ENCODE assay signal across 19 cellular contexts in the genomic region with DNA sequence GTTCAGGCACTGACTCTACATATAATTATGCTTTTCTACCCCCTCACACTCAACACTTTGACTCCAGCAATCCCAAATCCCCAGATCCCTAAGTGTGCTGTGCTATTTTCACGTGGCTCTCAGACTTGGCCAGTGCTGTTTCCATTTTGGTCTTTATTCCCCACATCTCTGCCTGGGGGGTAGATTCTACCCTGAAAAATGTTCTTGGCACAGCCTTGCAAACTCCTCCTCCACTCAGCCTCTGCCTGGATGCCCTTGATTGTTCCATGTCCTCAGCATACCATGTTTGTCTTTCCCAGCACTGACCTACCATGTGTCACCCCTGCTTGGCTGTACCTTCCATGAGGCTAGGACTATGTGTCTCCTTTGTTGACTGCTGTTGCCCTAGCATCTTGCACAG. TPM values are rescaled to one million over a fixed set of nuclear protein-coding genes. Genes with fewer than 3 reads are reported as not detected.
DNase-seq lines count a peak whose midpoint lies in the region; ATAC-seq and TF ChIP-seq lines count a peak whose summit lies in the region.
"Had no signal": no experiment of that assay in that cellular context is flagged by ENCODE, and none has a peak within 500 bp of the region (broad histone marks: within the 10 kb centered on the region; RNA-seq: fewer than 3 reads in every experiment).

No MANE protein-coding gene starts in this region.

- POLR2A ChIA-PET in MCF 10A (lab: Yijun Ruan, JAX), result interaction anchor here (1.0 kb wide), 1 partner anchor 44 kb away, joined by 4 read pairs; no protein-coding TSS in a partner anchor
- POLR2A ChIA-PET in HEK293T (lab: Yijun Ruan, JAX), result no interaction called here

- no peak overlapping the region for H3K4me3 Mint-ChIP-seq in MCF 10A (ENCODE audit: unreplicated experiment)
- H3K4me3 Mint-ChIP-seq: CD4-positive, alpha-beta T cell; GM23338; neural crest cell; T-helper 1 cell treated with Interleukin-12 subunit alpha and Interleukin-12 subunit beta and Interleukin-4 antibody, amounts not matched to agents 30 μg/mL and 1 μg/mL, for 36 hours had no signal

- peak; percentile 64 for TF ChIP-seq EP300 in ovary (IDR thresholded peaks at IDR 0.05)

- H3K4me3 ChIP-seq in mammary epithelial cell (replicated peaks in 1 of 3; ENCODE audit: insufficient read depth in 1 of 3, low read depth in 2 of 3, low read length in 3 of 3), result no peak overlapping the region
- no peak overlapping the region for H3K4me3 ChIP-seq in heart right ventricle
- no peak overlapping the region for H3K4me3 ChIP-seq in ovary
- no peak overlapping the region for H3K4me3 ChIP-seq in aorta (ENCODE audit: low read length in 2 of 2)
- H3K4me3 ChIP-seq: GM23338 had no signal

- DNase-seq in MCF 10A (ENCODE audit: unreplicated experiment) (no peak), mammary epithelial cell (no peak), heart right ventricle (peak in 1 of 2 donors; percentile 58), ovary (peak in 2 of 5 donors; percentile 37 to 49), aorta (peak in 1 of 2 donors; percentile 61), COLO668 (lab: John Stamatoyannopoulos, UW; ENCODE audit: unreplicated experiment) (no peak), HEK293T (ENCODE audit: extremely low spot score) (no peak)
- DNase-seq: activated CD4-positive, CD25-positive, alpha-beta regulatory T cell treated with anti-CD3 and anti-CD28 coated beads, Interleukin-2, amount 50 U/mL, for 72 hours; activated CD8-positive, alpha-beta memory T cell treated with anti-CD3 and anti-CD28 coated beads, Interleukin-2, amount 50 U/mL, for 48 hours; activated naive CD4-positive, alpha-beta T cell treated with anti-CD3 and anti-CD28 coated beads, Interleukin-2, amount 50 U/mL, for 16 hours; CD4-positive, alpha-beta T cell; MM.1S; NCI-H2029 treated with DMSO at 0.1 percent for 48 hours; NCI-H748 treated with DMSO at 0.1 percent for 48 hours; stimulated activated naive CD8-positive, alpha-beta T cell treated with anti-CD3 and anti-CD28 coated beads, Interleukin-15, Interleukin-2, amounts not matched to agents 100 U/mL and 50 U/mL, for 24 hours had no signal

- no peak overlapping the region for H3K27ac ChIP-seq in mammary epithelial cell (ENCODE audit: insufficient read depth, low read depth, low read length)
- H3K27ac ChIP-seq in heart right ventricle, result peak overlapping the region; percentile 36 to 85 (median 72)
- no peak overlapping the region for H3K27ac ChIP-seq in ovary
- H3K27ac ChIP-seq in aorta (ENCODE audit: low read depth in 1 of 2, low read length in 2 of 2), result peak overlapping the region; percentile 59 to 96

- no peaks in the 10 kb centered on the region for H3K27me3 ChIP-seq in mammary epithelial cell (ENCODE audit: insufficient read depth, low read length)
- no peaks in the 10 kb centered on the region for H3K27me3 ChIP-seq in heart right ventricle
- H3K27me3 ChIP-seq in ovary, result no peaks in the 10 kb centered on the region
- no peaks in the 10 kb centered on the region for H3K27me3 ChIP-seq in aorta (ENCODE audit: control insufficient read depth in 1 of 2, insufficient read depth in 2 of 2, low read length in 1 of 2)

- dilution Hi-C loops in mammary epithelial cell (cut with HindIII; ENCODE audit: low sequenced_read_pairs), result loop anchor here (5.0 to 10.0 kb wide), 2 partner anchors 56 to 116 kb away; no protein-coding TSS in a partner anchor

- WGBS in mammary epithelial cell (ENCODE audit: low coverage, missing lambda C conversion rate), result 0% methylated on average over 1 of the region's 1 CpG
- WGBS in heart right ventricle, 2 donors, result 0% methylated on average over 1 of the region's 1 CpG
- 0 to 11% (median 0%) methylated on average over 1 of the region's 1 CpG for whole genome bisulfite sequencing in ovary, 3 donors
- WGBS in aorta, 2 donors, result 0% methylated on average over 1 of the region's 1 CpG

- no peaks in the 10 kb centered on the region for H3K27me3 Mint-ChIP-seq in MCF 10A (ENCODE audit: insufficient read depth, unreplicated experiment)
- H3K27me3 Mint-ChIP-seq: CD4-positive, alpha-beta T cell had no signal

- no peaks in the 10 kb centered on the region for H3K9me3 Mint-ChIP-seq in MCF 10A (ENCODE audit: unreplicated experiment)
- H3K9me3 Mint-ChIP-seq: GM23338; T-helper 1 cell treated with Interleukin-12 subunit alpha and Interleukin-12 subunit beta and Interleukin-4 antibody, amounts not matched to agents 30 μg/mL and 1 μg/mL, for 36 hours had no signal

- peaks cover 6% of the 10 kb centered on the region for H3K36me3 Mint-ChIP-seq in MCF 10A (ENCODE audit: insufficient read depth, unreplicated experiment)

- in situ Hi-C loops in mammary epithelial cell (cut with MboI; ENCODE audit: low sequenced_read_pairs in 2 of 2), result no loop called here

- peaks cover 13% of the 10 kb centered on the region for H3K4me1 Mint-ChIP-seq in MCF 10A (ENCODE audit: insufficient read depth, unreplicated experiment)
- H3K4me1 Mint-ChIP-seq: GM23338, neural crest cell had no signal

- TF ChIP-seq POLR2A in ovary (IDR thresholded peaks at IDR 0.05), result no peak

- no peaks in the 10 kb centered on the region for H3K36me3 ChIP-seq in mammary epithelial cell (ENCODE audit: insufficient read depth, low read length)
- H3K36me3 ChIP-seq in heart right ventricle, result peaks cover 0 to 4% (median 0%) of the 10 kb centered on the region in 9 donors
- H3K36me3 ChIP-seq in ovary, result no peaks in the 10 kb centered on the region
- H3K36me3 ChIP-seq in aorta (ENCODE audit: control insufficient read depth in 1 of 2, insufficient read depth in 2 of 2, low read length in 1 of 2), result no peaks in the 10 kb centered on the region

- no peaks in the 10 kb centered on the region for H4K20me1 ChIP-seq in mammary epithelial cell (ENCODE audit: insufficient read depth, low read length)

- H2AFZ ChIP-seq in mammary epithelial cell (ENCODE audit: low read depth, low read length), result no peak overlapping the region
- H2AFZ ChIP-seq: GM23338 had no signal

- H3K4me1 ChIP-seq in mammary epithelial cell (ENCODE audit: insufficient read depth, low read length), result no peaks in the 10 kb centered on the region
- H3K4me1 ChIP-seq in heart right ventricle, result peaks cover 0 to 41% (median 21%) of the 10 kb centered on the region in 9 donors
- peaks cover 14% of the 10 kb centered on the region for H3K4me1 ChIP-seq in ovary (ENCODE audit: insufficient read depth)
- peaks cover 5 to 12% of the 10 kb centered on the region in 2 donors for H3K4me1 ChIP-seq in aorta (ENCODE audit: control insufficient read depth in 1 of 2, insufficient read depth in 2 of 2, low read length in 2 of 2)

- H3K79me2 ChIP-seq in mammary epithelial cell (ENCODE audit: insufficient read depth, low read length), result no peaks in the 10 kb centered on the region

- CTCF ChIA-PET in MCF 10A (lab: Yijun Ruan, JAX), result interaction anchor here (0.6 to 1.7 kb wide), 5 partner anchors 10 to 145 kb away, joined by 3 to 6 read pairs (median 4); no protein-coding TSS in a partner anchor
- CTCF ChIA-PET in mammary epithelial cell (lab: Charles Lee; ENCODE audit: low non-redundant PET), result no interaction called here
- CTCF ChIA-PET in HEK293T (lab: Yijun Ruan, JAX), result interaction anchor here (0.6 kb wide), 1 partner anchor 9 kb away, joined by 3 read pairs; no protein-coding TSS in a partner anchor

- BruUV-seq in MCF 10A (replicated peaks; lab: Mats Ljungman, UMichigan), result no TSS peak
- BruUV-seq in mammary epithelial cell (replicated peaks; lab: Mats Ljungman, UMichigan), result no TSS peak

- ATAC-seq in heart right ventricle, result peak; percentile 83 to 98 (median 93)
- ATAC-seq in aorta (ENCODE audit: low FRiP score), result peak; percentile 92
- no peak for ATAC-seq in HG03354 (IDR thresholded peaks at IDR 0.05; ENCODE audit: poor library complexity, severe bottlenecking, unreplicated experiment)
- ATAC-seq: GM23338; stimulated activated naive CD8-positive, alpha-beta T cell treated with anti-CD3 and anti-CD28 coated beads, Interleukin-15, Interleukin-2, amounts not matched to agents 100 U/mL and 50 U/mL, for 24 hours had no signal

- intact Hi-C loops in MCF 10A (cut with micrococcal nuclease), result no loop called here
- intact Hi-C loops in mammary epithelial cell (cut with micrococcal nuclease), result no loop called here
- intact Hi-C loops in heart right ventricle (cut with DNase I), result loop anchor here in 2 of 10 donors (5.0 to 10.0 kb wide), 2 partner anchors 54 to 56 kb away; no protein-coding TSS in a partner anchor
- intact Hi-C loops in ovary (cut with DNase I), result loop anchor here in 1 of 4 donors (10.0 kb wide), 1 partner anchor 56 kb away; no protein-coding TSS in a partner anchor
- intact Hi-C loops in aorta (cut with DNase I), result loop anchor here in 1 of 2 donors (5.0 kb wide), 1 partner anchor 54 kb away; no protein-coding TSS in a partner anchor

- H3K9ac ChIP-seq in mammary epithelial cell (ENCODE audit: insufficient read depth, low read length), result no peak overlapping the region

- TF ChIP-seq CTCF in MCF 10A (IDR thresholded peaks at IDR 0.05; ENCODE audit: unreplicated experiment) (no peak), mammary epithelial cell (conservative IDR thresholded peaks at IDR 0.05 in 1 of 2, IDR thresholded peaks at IDR 0.05 in 1 of 2; ENCODE audit: extremely low read depth in 1 of 2, insufficient read depth in 1 of 2, low read depth in 1 of 2, low read length in 2 of 2) (no peak), heart right ventricle (IDR thresholded peaks at IDR 0.05) (no peak), ovary (IDR thresholded peaks at IDR 0.05) (no peak)

- no peak overlapping the region for H3K4me2 ChIP-seq in mammary epithelial cell (ENCODE audit: insufficient read depth, low read depth, low read length)
- H3K4me2 ChIP-seq: GM23338 had no signal

- peak overlapping the region; percentile 9 for H3K27ac Mint-ChIP-seq in MCF 10A (ENCODE audit: low read depth, unreplicated experiment)
- H3K27ac Mint-ChIP-seq: CD4-positive, alpha-beta T cell; GM23338; T-helper 1 cell treated with Interleukin-12 subunit alpha and Interleukin-12 subunit beta and Interleukin-4 antibody, amounts not matched to agents 30 μg/mL and 1 μg/mL, for 36 hours had no signal

- no peaks in the 10 kb centered on the region for H3K9me3 ChIP-seq in mammary epithelial cell (replicated peaks; ENCODE audit: insufficient read depth, low read length)
- peaks cover 0 to 3% (median 0%) of the 10 kb centered on the region in 11 donors for H3K9me3 ChIP-seq in heart right ventricle
- H3K9me3 ChIP-seq in ovary, result no peaks in the 10 kb centered on the region
- no peaks in the 10 kb centered on the region for H3K9me3 ChIP-seq in aorta (ENCODE audit: control insufficient read depth, low read length)

TF ChIP-seq in HEK293T, 16 proteins besides CTCF, POLR2A, EP300 and RAD21 (continues in another document):
- TF ChIP-seq NFRKB (IDR thresholded peaks at IDR 0.05), result no peak
- no peak for TF ChIP-seq HDGF (IDR thresholded peaks at IDR 0.05; ENCODE audit: borderline replicate concordance)
- TF ChIP-seq CTBP1 (IDR thresholded peaks at IDR 0.05; ENCODE audit: borderline replicate concordance), result no peak
- TF ChIP-seq FOXK2 (IDR thresholded peaks at IDR 0.05), result no peak

RNA-seq across cellular contexts. Expression of gene FXN, which starts 43.0 kb away (rescaled TPM):
- 18.4 and 31.6 TPM in 2 replicates for total RNA-seq in MCF 10A (2022)
- total RNA-seq in mammary epithelial cell, result 10 to 100 TPM in 1 of 2 donors, 1 to 10 TPM in 1; 5.5 to 19.6 TPM
- polyA plus RNA-seq in mammary epithelial cell, result 24.9 TPM
- 10.5 TPM for polyA minus RNA-seq in mammary epithelial cell
- total RNA-seq in heart right ventricle, result 10 to 100 TPM; 18.8 to 41.8 (median 36.8) TPM
- polyA plus RNA-seq in heart right ventricle, result 10 to 100 TPM in 1 of 2 donors, 1 to 10 TPM in 1; 7.8 to 15.0 TPM
- total RNA-seq in ovary, result 10 to 100 TPM in 6 of 7 donors, 1 to 10 TPM in 1; 4.5 to 29.2 (median 21.9) TPM
- polyA plus RNA-seq in ovary, result 10 to 100 TPM; 17.0 to 27.7 TPM
- 1 to 10 TPM; 7.1 to 7.3 TPM for total RNA-seq in aorta
- polyA plus RNA-seq in aorta, result 1 to 10 TPM; 2.8 to 7.8 TPM

Comparison
In these comparisons a context has a peak if more than half of its experiments do, and no peak if none do; other contexts are left out.
1. H3K27ac ChIP-seq: peak in heart right ventricle (10 of 10) and aorta (2 of 2); none in mammary epithelial cell (single experiment) and ovary (0 of 2).